ENCODE assay signal across 15 cellular contexts in the genomic region with DNA sequence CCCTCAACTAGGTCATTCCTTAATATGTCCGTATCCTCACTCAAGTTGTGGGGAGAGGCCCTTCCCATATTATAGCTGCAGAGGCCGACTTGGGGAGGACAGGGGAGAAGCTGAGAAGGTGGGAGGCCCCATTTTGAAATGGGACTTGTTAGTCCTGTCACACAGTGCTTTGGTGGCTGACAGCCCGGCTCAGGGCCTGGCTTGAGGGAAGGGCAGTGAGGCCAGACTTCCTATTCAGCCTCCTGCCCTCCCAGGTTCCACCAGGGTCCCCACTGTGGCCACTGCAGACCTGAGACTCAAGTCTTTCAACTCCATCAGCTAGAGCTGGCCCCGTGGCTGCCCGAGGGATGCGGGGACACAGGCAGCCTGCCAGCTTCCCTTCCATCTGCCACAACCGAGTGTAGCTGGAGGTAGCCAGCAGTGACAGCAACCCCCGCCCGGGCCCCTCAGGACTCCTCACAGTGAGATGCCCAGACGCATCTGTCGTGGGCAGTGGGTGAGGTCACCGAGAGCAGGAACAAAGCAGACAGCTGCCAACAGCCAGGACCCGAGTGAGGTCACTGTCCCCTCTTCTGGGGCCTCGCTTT. TPM values are rescaled to one million over a fixed set of nuclear protein-coding genes. Genes with fewer than 3 reads are reported as not detected.
DNase-seq lines count a peak whose midpoint lies in the region; ATAC-seq and TF ChIP-seq lines count a peak whose summit lies in the region.
"Had no signal": no experiment of that assay in that cellular context is flagged by ENCODE, and none has a peak within 500 bp of the region (broad histone marks: within the 10 kb centered on the region; RNA-seq: fewer than 3 reads in every experiment).

No MANE protein-coding gene starts in this region.

- H4K8ac ChIP-seq in neuronal stem cell (ENCODE audit: low read depth, low read length) = no peak overlapping the region

- no peaks in the 10 kb centered on the region; the same call in 1 of the 2 replicates for H3K27me3 ChIP-seq in H7 (ENCODE audit: control insufficient read depth, insufficient read depth, low read length)
- peaks cover 0 to 15% (median 0%) of the 10 kb centered on the region in 3 experiments for H3K27me3 ChIP-seq in neuronal stem cell (ENCODE audit: control insufficient read depth in 3 of 3, insufficient read depth in 3 of 3, low read depth in 1 of 3, low read length in 3 of 3)
- H3K27me3 ChIP-seq in body of pancreas = no peaks in the 10 kb centered on the region
- H3K27me3 ChIP-seq: BLaER1 treated with 17β-estradiol and CSF1 and Interleukin-3, amounts not matched to agents 10 nM and 100 nM had no signal

- H3K27ac ChIP-seq in RWPE1 (peak overlapping the region; percentile 27), neuronal stem cell (replicated peaks; ENCODE audit: low read length) (no peak overlapping the region), body of pancreas (no peak overlapping the region)
- H3K27ac ChIP-seq: BLaER1 treated with 17β-estradiol and CSF1 and Interleukin-3, amounts not matched to agents 10 nM and 100 nM had no signal

- no peaks in the 10 kb centered on the region for H3K9me3 ChIP-seq in neuronal stem cell (replicated peaks in 1 of 2; ENCODE audit: control insufficient read depth in 2 of 2, insufficient read depth in 1 of 2, low read depth in 1 of 2, low read length in 2 of 2)
- no peaks in the 10 kb centered on the region for H3K9me3 ChIP-seq in body of pancreas
- H3K9me3 ChIP-seq: BLaER1 treated with 17β-estradiol and CSF1 and Interleukin-3, amounts not matched to agents 10 nM and 100 nM had no signal

- peak overlapping the region; percentile 21 for H3K14ac ChIP-seq in neuronal stem cell (ENCODE audit: low read length)

- H3K9ac ChIP-seq in neuronal stem cell (ENCODE audit: low read depth, low read length, poor library complexity) = no peak overlapping the region
- H3K9ac ChIP-seq: BLaER1 treated with 17β-estradiol and CSF1 and Interleukin-3, amounts not matched to agents 10 nM and 100 nM had no signal

- H3K4me3 Mint-ChIP-seq in natural killer cell treated with Interleukin-12 subunit alpha and Interleukin-12 subunit beta and Interleukin-15 and Interleukin-18, amount 100 ng/mL, for 72 hours = no peak overlapping the region
- H3K4me3 Mint-ChIP-seq: CD8-positive, alpha-beta memory T cell had no signal

- no peak overlapping the region for H2BK5ac ChIP-seq in neuronal stem cell (ENCODE audit: low read length)

- TF ChIP-seq CTCF in RWPE1 (conservative IDR thresholded peaks at IDR 0.05; ENCODE audit: low read depth) (no peak), body of pancreas (IDR thresholded peaks at IDR 0.05) (no peak)

- peaks cover 11 to 14% of the 10 kb centered on the region in 2 donors for H3K27me3 Mint-ChIP-seq in natural killer cell treated with Interleukin-12 subunit alpha and Interleukin-12 subunit beta and Interleukin-15 and Interleukin-18, amount 100 ng/mL, for 72 hours

- H3K36me3 ChIP-seq in H7 (replicated peaks; ENCODE audit: control insufficient read depth, insufficient read depth, low read length) (no peaks in the 10 kb centered on the region), neuronal stem cell (replicated peaks in 1 of 2; ENCODE audit: control insufficient read depth in 2 of 2, insufficient read depth in 2 of 2, low read length in 2 of 2) (no peaks in the 10 kb centered on the region), body of pancreas (replicated peaks in 1 of 2; ENCODE audit: insufficient read depth in 1 of 2, low read depth in 2 of 2) (no peaks in the 10 kb centered on the region)
- H3K36me3 ChIP-seq: BLaER1 treated with 17β-estradiol and CSF1 and Interleukin-3, amounts not matched to agents 10 nM and 100 nM had no signal

- H3K4me3 ChIP-seq in H7 (ENCODE audit: insufficient read depth, low read depth, low read length) (no peak overlapping the region), neuronal stem cell (ENCODE audit: low read length in 2 of 2) (no peak overlapping the region), body of pancreas (no peak overlapping the region)
- H3K4me3 ChIP-seq: BLaER1 treated with 17β-estradiol and CSF1 and Interleukin-3, amounts not matched to agents 10 nM and 100 nM had no signal

- intact Hi-C loops in body of pancreas (cut with DNase I) = no loop called here

- no peak for TF ChIP-seq POLR2A in body of pancreas (IDR thresholded peaks at IDR 0.05)

- WGBS in neuronal stem cell (ENCODE audit: extremely low coverage in 2 of 2, insufficient read length in 2 of 2, insufficient replicate concordance in 1 of 2), 2 donors = no CpG with 5 or more reads among the region's 14 CpGs
- WGBS in body of pancreas, 2 donors = 78 to 79% methylated on average over 4 to 14 of the region's 14 CpGs

- H3K23ac ChIP-seq in neuronal stem cell (ENCODE audit: low read depth, low read length, poor library complexity) = no peak overlapping the region

- H2AFZ ChIP-seq in neuronal stem cell (ENCODE audit: low read length) = peak overlapping the region; percentile 15

- no peaks in the 10 kb centered on the region for H3K79me1 ChIP-seq in neuronal stem cell (ENCODE audit: low read depth, low read length)

- ATAC-seq in natural killer cell treated with Interleukin-12 subunit alpha and Interleukin-12 subunit beta and Interleukin-15 and Interleukin-18, amount 100 ng/mL, for 72 hours = no peak
- ATAC-seq in HG03342 (IDR thresholded peaks at IDR 0.05; ENCODE audit: unreplicated experiment) (no peak), body of pancreas (no peak)

- DNase-seq in H7 (peak; percentile 38), RWPE1 (ENCODE audit: low spot score) (no peak), glomerular visceral epithelial cell (ENCODE audit: extremely low spot score) (peak; percentile 23), neuronal stem cell (ENCODE audit: low spot score) (no peak), body of pancreas (no peak), NAMALWA (ENCODE audit: low spot score) (no peak)
- no peak for DNase-seq in natural killer cell treated with Interleukin-12 subunit alpha and Interleukin-12 subunit beta and Interleukin-15 and Interleukin-18, amount 100 ng/mL, for 72 hours (ENCODE audit: low spot score)
- DNase-seq: CD8-positive, alpha-beta memory T cell; DMS79 treated with DMSO at 0.1 percent for 48 hours; Kasumi-1; NCI-H1105 treated with DMSO at 0.1 percent for 48 hours; NCI-H1694 treated with DMSO at 0.1 percent for 48 hours had no signal

- no peak overlapping the region for H3K4ac ChIP-seq in neuronal stem cell (ENCODE audit: low read length)

- no peak overlapping the region for H2BK120ac ChIP-seq in neuronal stem cell (ENCODE audit: low read depth, low read length)

- H3K18ac ChIP-seq in neuronal stem cell (ENCODE audit: low read length) = peak overlapping the region; percentile 13

- POLR2A ChIA-PET in RWPE1 (lab: Yijun Ruan, JAX; ENCODE audit: low non-redundant PET) = no interaction called here

- H2BK12ac ChIP-seq in neuronal stem cell (ENCODE audit: low read length) = no peak overlapping the region

- no peaks in the 10 kb centered on the region for H3K4me1 Mint-ChIP-seq in natural killer cell treated with Interleukin-12 subunit alpha and Interleukin-12 subunit beta and Interleukin-15 and Interleukin-18, amount 100 ng/mL, for 72 hours (ENCODE audit: low read depth in 2 of 2)
- H3K4me1 Mint-ChIP-seq: CD8-positive, alpha-beta memory T cell had no signal

- no peaks in the 10 kb centered on the region for H3K9me3 Mint-ChIP-seq in natural killer cell treated with Interleukin-12 subunit alpha and Interleukin-12 subunit beta and Interleukin-15 and Interleukin-18, amount 100 ng/mL, for 72 hours

- no peak overlapping the region for H4K91ac ChIP-seq in neuronal stem cell (ENCODE audit: low read depth, low read length, poor library complexity)

- peak overlapping the region; percentile 11 for H2BK15ac ChIP-seq in neuronal stem cell (ENCODE audit: low read length)

- no peaks in the 10 kb centered on the region for H3K36me3 Mint-ChIP-seq in natural killer cell treated with Interleukin-12 subunit alpha and Interleukin-12 subunit beta and Interleukin-15 and Interleukin-18, amount 100 ng/mL, for 72 hours
- H3K36me3 Mint-ChIP-seq: CD8-positive, alpha-beta memory T cell had no signal

- CTCF ChIA-PET in RWPE1 (lab: Yijun Ruan, JAX) = interaction anchor here (0.5 kb wide), 1 partner anchor 38 kb away, joined by 3 read pairs; no protein-coding TSS in a partner anchor

- H3K4me2 ChIP-seq in neuronal stem cell (ENCODE audit: insufficient read depth, low read length, poor library complexity, severe bottlenecking) = no peak overlapping the region
- H3K4me2 ChIP-seq: BLaER1 treated with 17β-estradiol and CSF1 and Interleukin-3, amounts not matched to agents 10 nM and 100 nM had no signal

- H3K4me1 ChIP-seq in neuronal stem cell (ENCODE audit: control insufficient read depth in 2 of 2, insufficient read depth in 1 of 2, low read depth in 1 of 2, low read length in 2 of 2) = peaks cover 3 to 5% of the 10 kb centered on the region in 2 donors
- H3K4me1 ChIP-seq in body of pancreas = peaks cover 5% of the 10 kb centered on the region

- no peak overlapping the region for H3K27ac Mint-ChIP-seq in natural killer cell treated with Interleukin-12 subunit alpha and Interleukin-12 subunit beta and Interleukin-15 and Interleukin-18, amount 100 ng/mL, for 72 hours
- H3K27ac Mint-ChIP-seq: CD8-positive, alpha-beta memory T cell had no signal

- peak overlapping the region; percentile 51 for H2AK5ac ChIP-seq in neuronal stem cell (ENCODE audit: low read depth, low read length)

RNA-seq across cellular contexts. Expression of a gene that starts 36.9 kb away (rescaled TPM):
- 0.07 and 0.11 TPM in 2 replicates for total RNA-seq in H7 (2014; rRNA removed; shearing (Covaris generic))
- polyA plus RNA-seq in neuronal stem cell (2013, experiment 1 of 2) = 0.06 TPM
- polyA plus RNA-seq in neuronal stem cell (2013, experiment 2 of 2) = 0.08 TPM
- total RNA-seq in natural killer cell treated with Interleukin-12 subunit alpha and Interleukin-12 subunit beta and Interleukin-15 and Interleukin-18, amount 100 ng/mL, for 72 hours = under 1 TPM in 1 of 2 donors, not detected in 1; 0.47 TPM
- under 1 TPM in 1 of 2 donors, not detected in 1; 0.26 TPM for total RNA-seq in body of pancreas
- total RNA-seq: CD8-positive, alpha-beta memory T cell; OCI-LY7 had no signal

Comparison
In these comparisons a context has a peak if more than half of its experiments do, and no peak if none do; other contexts are left out.
1. DNase-seq: peak in H7 (single experiment) and glomerular visceral epithelial cell (single experiment); none in RWPE1 (single experiment), neuronal stem cell (single experiment), natural killer cell treated with Interleukin-12 subunit alpha and Interleukin-12 subunit beta and Interleukin-15 and Interleukin-18, amount 100 ng/mL, for 72 hours (single experiment), body of pancreas (0 of 4) and NAMALWA (single experiment).